ENCODE assay signal across 8 cellular contexts in genomic region chr17:75764711-75765421, GRCh38. TPM values are rescaled to one million over a fixed set of nuclear protein-coding genes. Genes with fewer than 3 reads are reported as not detected.
DNase-seq lines count a peak whose midpoint lies in the region; ATAC-seq and TF ChIP-seq lines count a peak whose summit lies in the region.

Gene GALK1 (minus strand): TSS chr17:75765192. CDS start chr17:75765136, 56 bp downstream.

- no peaks in the 10 kb centered on the region for H3K27me3 ChIP-seq in testis

- H3K4me3 ChIP-seq in fibroblast of the aortic adventitia (ENCODE audit: low read depth, low read length) (peak within 1 kb of the TSS; percentile 71), testis (peak within 1 kb of the TSS; percentile 67 to 72)

- H3K4me3 Mint-ChIP-seq in neural crest cell: peak within 1 kb of the TSS; percentile 74

- no peaks in the 10 kb centered on the region for H3K36me3 Mint-ChIP-seq in neural crest cell (ENCODE audit: low read depth)

- H3K36me3 ChIP-seq in testis (ENCODE audit: low read depth, missing control alignments): no peaks in the 10 kb centered on the region

- no peak within 1 kb of the TSS for H3K27ac Mint-ChIP-seq in neural crest cell (ENCODE audit: unreplicated experiment)

- ATAC-seq in GM18909 (IDR thresholded peaks at IDR 0.05; ENCODE audit: poor library complexity, unreplicated experiment): peak; percentile 70
- ATAC-seq in HG03354 (IDR thresholded peaks at IDR 0.05; ENCODE audit: poor library complexity, severe bottlenecking, unreplicated experiment): peak; percentile 74

- WGBS in testis, 2 donors: 0% methylated on average over 55 of the region's 71 CpGs; no CpG with 5 or more reads in 1 of the 2 donors

- TF ChIP-seq CTCF in fibroblast of the aortic adventitia (IDR thresholded peaks at IDR 0.05; ENCODE audit: insufficient read depth, low read length) (peak; percentile 64), neural crest cell (conservative IDR thresholded peaks at IDR 0.05) (peak; percentile 61), testis (IDR thresholded peaks at IDR 0.05) (peak in 2 of 3 experiments; percentile 22 to 30)

- peaks cover 4% of the 10 kb centered on the region for H3K4me1 Mint-ChIP-seq in neural crest cell

- no peaks in the 10 kb centered on the region for H3K9me3 ChIP-seq in testis

- TF ChIP-seq POLR2A in testis (IDR thresholded peaks at IDR 0.05): no peak

- peak; percentile 73 to 80 for DNase-seq in AML-193 (lab: John Stamatoyannopoulos, UW)
- DNase-seq in RKO (ENCODE audit: low spot score): peak; percentile 70
- DNase-seq in activated effector memory CD4-positive, alpha-beta T cell treated with anti-CD3 and anti-CD28 coated beads, Interleukin-2, amount 50 U/mL, for 16 hours: peak; percentile 90
- DNase-seq in fibroblast of the aortic adventitia (ENCODE audit: low read depth): peak; percentile 55
- DNase-seq in neural crest cell (ENCODE audit: low read depth, low spot score): peak; percentile 69
- peak; percentile 82 for DNase-seq in testis

- H3K9me3 Mint-ChIP-seq in neural crest cell: no peaks in the 10 kb centered on the region

- intact Hi-C loops in testis (cut with DNase I; ENCODE audit: low total_unique reads): no loop called here

- H3K27me3 Mint-ChIP-seq in neural crest cell (ENCODE audit: low read depth): no peaks in the 10 kb centered on the region

- H3K27ac ChIP-seq in testis: peak within 1 kb of the TSS; percentile 75 to 84

- H3K4me1 ChIP-seq in testis: peaks cover 16% of the 10 kb centered on the region

RNA-seq across cellular contexts. Expression of gene GALK1, which starts in this region (rescaled TPM):
- 20.6 and 35.9 TPM in 2 replicates for total RNA-seq in fibroblast of the aortic adventitia (ENCODE audit: low replicate concordance)
- total RNA-seq in neural crest cell: 11.9 and 13.1 TPM in 2 replicates
- 10 to 100 TPM; 31.9 to 50.7 TPM for total RNA-seq in testis
- polyA plus RNA-seq in testis (ENCODE audit: insufficient read depth, low read depth, low replicate concordance): 32.1 TPM

Comparison
In these comparisons a context has a peak if more than half of its experiments do, and no peak if none do; other contexts are left out.
1. Peak in every context shown above with its lines: DNase-seq, ATAC-seq, H3K4me3 ChIP-seq and H3K27ac ChIP-seq.